In genomic region chr16:25988882-25989281, GRCh38 we compare ENCODE assay signal across 32 cellular contexts.
"Had no signal": no experiment of that assay in that cellular context is flagged by ENCODE, and none has a peak within 500 bp of the region (broad histone marks: within the 10 kb centered on the region; RNA-seq: fewer than 3 reads in every experiment).

No MANE protein-coding gene starts in this region.

- H3K27ac Mint-ChIP-seq: activated B cell treated with CpG ODN at 0.5 μM for 24 hours; activated CD4-positive, alpha-beta memory T cell treated with anti-CD3 and anti-CD28 coated beads for 36 hours; activated CD4-positive, alpha-beta T cell treated with anti-CD3 and anti-CD28 coated beads, Interleukin-2, amount 10 ng/mL, durations not matched to agents 24 days and 14 days; activated CD8-positive, alpha-beta T cell treated with anti-CD3 and anti-CD28 coated beads for 36 hours; activated naive CD4-positive, alpha-beta T cell treated with anti-CD3 and anti-CD28 coated beads, Interleukin-2, amount 10 ng/mL, durations not matched to agents 7 days and 5 days; activated naive CD4-positive, alpha-beta T cell treated with anti-CD3 and anti-CD28 coated beads, Interleukin-2, amount 50 U/mL, for 24 hours; activated naive CD8-positive, alpha-beta T cell; activated naive CD8-positive, alpha-beta T cell treated with anti-CD3 and anti-CD28 coated beads, Interleukin-2, amount 10 ng/mL, durations not matched to agents 7 days and 5 days; activated T-cell treated with anti-CD3 and anti-CD28 coated beads, Interleukin-2, amount 50 U/mL, for 24 hours; activated T-helper 2 cell treated with anti-CD3 and anti-CD28 coated beads, Interferon-gamma antibody, Interleukin-2, Interleukin-4, amounts not matched to agents 10 μg/mL and 5 μg/mL and 100 μg/mL, durations not matched to agents 14 hours and 24 hours and 36 hours; T-helper 1 cell treated with Interleukin-12 subunit alpha and Interleukin-12 subunit beta and Interleukin-4 antibody, amounts not matched to agents 30 μg/mL and 1 μg/mL, for 36 hours; T-helper 2 cell treated with Interferon-gamma antibody and Interleukin-4, amounts not matched to agents 5 μg/mL and 100 μg/mL, for 36 hours had no signal

- H3K36me3 ChIP-seq: adrenal gland, brain microvascular endothelial cell, breast epithelium had no signal

- H3K36me3 Mint-ChIP-seq: activated CD4-positive, alpha-beta memory T cell treated with anti-CD3 and anti-CD28 coated beads for 36 hours; activated naive CD4-positive, alpha-beta T cell treated with anti-CD3 and anti-CD28 coated beads, Interleukin-2, amount 10 ng/mL, durations not matched to agents 7 days and 5 days; activated naive CD4-positive, alpha-beta T cell treated with anti-CD3 and anti-CD28 coated beads, Interleukin-2, amount 50 U/mL, for 24 hours; activated naive CD8-positive, alpha-beta T cell; activated naive CD8-positive, alpha-beta T cell treated with anti-CD3 and anti-CD28 coated beads, Interleukin-2, amount 10 ng/mL, durations not matched to agents 7 days and 5 days had no signal

- H3K4me1 ChIP-seq: adrenal gland, body of pancreas, breast epithelium had no signal

- H3K4me1 Mint-ChIP-seq: activated B cell treated with CpG ODN at 0.5 μM for 24 hours; activated CD4-positive, alpha-beta T cell treated with anti-CD3 and anti-CD28 coated beads, Interleukin-2, amount 10 ng/mL, durations not matched to agents 24 days and 14 days; activated naive CD4-positive, alpha-beta T cell treated with anti-CD3 and anti-CD28 coated beads, Interleukin-2, amount 10 ng/mL, durations not matched to agents 7 days and 5 days; activated naive CD4-positive, alpha-beta T cell treated with anti-CD3 and anti-CD28 coated beads, Interleukin-2, amount 50 U/mL, for 24 hours; activated naive CD8-positive, alpha-beta T cell treated with anti-CD3 and anti-CD28 coated beads, Interleukin-2, amount 10 ng/mL, durations not matched to agents 7 days and 5 days had no signal

- H3K27me3 ChIP-seq: adrenal gland, body of pancreas, brain microvascular endothelial cell, breast epithelium had no signal

- DNase-seq: activated B cell treated with CpG ODN at 0.5 μM for 24 hours; activated CD4-positive, alpha-beta memory T cell treated with anti-CD3 and anti-CD28 coated beads for 36 hours; activated CD4-positive, alpha-beta T cell treated with anti-CD3 and anti-CD28 coated beads for 4 hours; activated CD4-positive, alpha-beta T cell treated with anti-CD3 and anti-CD28 coated beads, Interleukin-2, amount 10 ng/mL, durations not matched to agents 24 days and 14 days; activated CD4-positive, alpha-beta T cell treated with anti-CD3 and anti-CD28 coated beads, Interleukin-2, amount 50 U/mL, for 1 hour; activated CD4-positive, alpha-beta T cell treated with anti-CD3 and anti-CD28 coated beads, Interleukin-2, amount 50 U/mL, for 4 hours; activated CD4-positive, CD25-positive, alpha-beta regulatory T cell treated with anti-CD3 and anti-CD28 coated beads, Interleukin-2, amount 50 U/mL, for 72 hours; activated CD8-positive, alpha-beta memory T cell treated with anti-CD3 and anti-CD28 coated beads, Interleukin-2, amount 50 U/mL, for 4 hours; activated CD8-positive, alpha-beta T cell treated with anti-CD3 and anti-CD28 coated beads for 36 hours; activated effector memory CD4-positive, alpha-beta T cell treated with Interleukin-2 at 50 U/mL for 16 hours; activated gamma-delta T cell; activated naive CD4-positive, alpha-beta T cell treated with anti-CD3 and anti-CD28 coated beads, Interleukin-2, amount 10 ng/mL, durations not matched to agents 7 days and 5 days; activated naive CD4-positive, alpha-beta T cell treated with Interleukin-2 at 50 U/mL for 16 hours; activated naive CD8-positive, alpha-beta T cell treated with anti-CD3 and anti-CD28 coated beads, Interleukin-2, amount 10 ng/mL, durations not matched to agents 7 days and 5 days; activated T-cell treated with anti-CD3 and anti-CD28 coated beads, Interleukin-2, amount 50 U/mL, for 24 hours; activated T-cell treated with anti-CD3 and anti-CD28 coated beads, Interleukin-2, amount 50 U/mL, for 48 hours; adrenal gland; amniotic stem cell; aorta; body of pancreas; brain microvascular endothelial cell; central memory CD4-positive, alpha-beta T cell; T-helper 1 cell; T-helper 2 cell; T-helper 9 cell had no signal

- ATAC-seq: activated CD8-positive, alpha-beta T cell treated with anti-CD3 and anti-CD28 coated beads for 36 hours; body of pancreas had no signal

- H3K27me3 Mint-ChIP-seq: activated B cell treated with CpG ODN at 0.5 μM for 24 hours; activated CD4-positive, alpha-beta memory T cell treated with anti-CD3 and anti-CD28 coated beads for 36 hours; activated CD4-positive, alpha-beta T cell treated with anti-CD3 and anti-CD28 coated beads, Interleukin-2, amount 10 ng/mL, durations not matched to agents 24 days and 14 days; activated naive CD8-positive, alpha-beta T cell treated with anti-CD3 and anti-CD28 coated beads, Interleukin-2, amount 10 ng/mL, durations not matched to agents 7 days and 5 days had no signal

- H3K9me3 ChIP-seq: adrenal gland, body of pancreas, breast epithelium had no signal

- H3K27ac ChIP-seq: adrenal gland, body of pancreas, brain microvascular endothelial cell, breast epithelium, VCaP had no signal

- H3K4me3 Mint-ChIP-seq: activated B cell treated with CpG ODN at 0.5 μM for 24 hours; activated CD4-positive, alpha-beta memory T cell treated with anti-CD3 and anti-CD28 coated beads for 36 hours; activated CD4-positive, alpha-beta T cell treated with anti-CD3 and anti-CD28 coated beads, Interleukin-2, amount 10 ng/mL, durations not matched to agents 24 days and 14 days; activated CD8-positive, alpha-beta T cell treated with anti-CD3 and anti-CD28 coated beads for 36 hours; activated naive CD4-positive, alpha-beta T cell treated with anti-CD3 and anti-CD28 coated beads, Interleukin-2, amount 10 ng/mL, durations not matched to agents 7 days and 5 days; activated naive CD4-positive, alpha-beta T cell treated with anti-CD3 and anti-CD28 coated beads, Interleukin-2, amount 50 U/mL, for 24 hours; activated naive CD8-positive, alpha-beta T cell; activated naive CD8-positive, alpha-beta T cell treated with anti-CD3 and anti-CD28 coated beads, Interleukin-2, amount 10 ng/mL, durations not matched to agents 7 days and 5 days; activated T-cell treated with anti-CD3 and anti-CD28 coated beads, Interleukin-2, amount 50 U/mL, for 24 hours; T-helper 1 cell treated with Interleukin-12 subunit alpha and Interleukin-12 subunit beta and Interleukin-4 antibody, amounts not matched to agents 30 μg/mL and 1 μg/mL, for 36 hours; T-helper 2 cell treated with Interferon-gamma antibody and Interleukin-4, amounts not matched to agents 5 μg/mL and 100 μg/mL, for 36 hours had no signal

- H3K4me3 ChIP-seq: adrenal gland, body of pancreas, breast epithelium had no signal

- H3K9me3 Mint-ChIP-seq: activated B cell treated with CpG ODN at 0.5 μM for 24 hours; activated CD4-positive, alpha-beta memory T cell treated with anti-CD3 and anti-CD28 coated beads for 36 hours; activated CD8-positive, alpha-beta T cell treated with anti-CD3 and anti-CD28 coated beads for 36 hours; activated naive CD4-positive, alpha-beta T cell treated with anti-CD3 and anti-CD28 coated beads, Interleukin-2, amount 10 ng/mL, durations not matched to agents 7 days and 5 days; activated naive CD4-positive, alpha-beta T cell treated with anti-CD3 and anti-CD28 coated beads, Interleukin-2, amount 50 U/mL, for 24 hours; activated T-cell treated with anti-CD3 and anti-CD28 coated beads, Interleukin-2, amount 50 U/mL, for 24 hours; T-helper 1 cell treated with Interleukin-12 subunit alpha and Interleukin-12 subunit beta and Interleukin-4 antibody, amounts not matched to agents 30 μg/mL and 1 μg/mL, for 36 hours had no signal
